ENCODE assay signal across 10 cellular contexts in genomic region chr10:127117125-127117524, GRCh38.
DNase-seq lines count a peak whose midpoint lies in the region; ATAC-seq and TF ChIP-seq lines count a peak whose summit lies in the region.
"Had no signal": no experiment of that assay in that cellular context is flagged by ENCODE, and none has a peak within 500 bp of the region (broad histone marks: within the 10 kb centered on the region; RNA-seq: fewer than 3 reads in every experiment).

No MANE protein-coding gene starts in this region.

- H3K27ac Mint-ChIP-seq in activated CD8-positive, alpha-beta T cell treated with anti-CD3 and anti-CD28 coated beads for 36 hours = no peak overlapping the region

- TF ChIP-seq CTCF in activated CD8-positive, alpha-beta T cell treated with anti-CD3 and anti-CD28 coated beads for 36 hours (IDR thresholded peaks at IDR 0.05) = no peak
- no peak for TF ChIP-seq CTCF in thyroid gland (IDR thresholded peaks at IDR 0.05)

- no peaks in the 10 kb centered on the region for H3K36me3 Mint-ChIP-seq in activated CD8-positive, alpha-beta T cell treated with anti-CD3 and anti-CD28 coated beads for 36 hours (ENCODE audit: low read depth)

- WGBS in thyroid gland, 2 donors = 42 to 55% methylated on average over 4 of the region's 4 CpGs

- no peak for ATAC-seq in activated CD8-positive, alpha-beta T cell treated with anti-CD3 and anti-CD28 coated beads for 36 hours
- ATAC-seq in GM21423 (IDR thresholded peaks at IDR 0.05; ENCODE audit: unreplicated experiment) = no peak
- ATAC-seq in HG03432 (IDR thresholded peaks at IDR 0.05; ENCODE audit: unreplicated experiment) = no peak

- intact Hi-C loops in activated CD8-positive, alpha-beta T cell treated with anti-CD3 and anti-CD28 coated beads for 36 hours (cut with micrococcal nuclease) = no loop called here
- intact Hi-C loops in thyroid gland (cut with DNase I) = no loop called here

- CTCF ChIA-PET in activated CD8-positive, alpha-beta T cell treated with anti-CD3 and anti-CD28 coated beads for 36 hours (lab: Charles Lee) = no interaction called here

- H3K4me3 Mint-ChIP-seq in activated CD8-positive, alpha-beta T cell treated with anti-CD3 and anti-CD28 coated beads for 36 hours = no peak overlapping the region

- H3K4me1 Mint-ChIP-seq in activated CD8-positive, alpha-beta T cell treated with anti-CD3 and anti-CD28 coated beads for 36 hours (ENCODE audit: low read depth) = no peaks in the 10 kb centered on the region

- no peak overlapping the region for H3K4me3 ChIP-seq in thyroid gland (replicated peaks in 1 of 3)
- H3K4me3 ChIP-seq: PC-9 had no signal

- TF ChIP-seq POLR2A in thyroid gland (IDR thresholded peaks at IDR 0.05) = no peak

- peak; percentile 11 for DNase-seq in activated naive CD4-positive, alpha-beta T cell treated with Interleukin-2 at 50 U/mL for 16 hours
- no peak for DNase-seq in activated naive CD4-positive, alpha-beta T cell (lab: John Stamatoyannopoulos, UW)
- peak; percentile 58 for DNase-seq in activated CD8-positive, alpha-beta T cell treated with anti-CD3 and anti-CD28 coated beads for 36 hours
- DNase-seq in iPS-NIHi11 (ENCODE audit: low spot score) (peak; percentile 85), thyroid gland (peak; percentile 41 to 71), NCI-H2081 treated with DMSO at 0.1 percent for 48 hours (lab: John Stamatoyannopoulos, UW) (no peak)

- H3K27me3 ChIP-seq in thyroid gland = no peaks in the 10 kb centered on the region

- peaks cover 2% of the 10 kb centered on the region for H3K9me3 Mint-ChIP-seq in activated CD8-positive, alpha-beta T cell treated with anti-CD3 and anti-CD28 coated beads for 36 hours

- no peaks in the 10 kb centered on the region for H3K4me1 ChIP-seq in thyroid gland

- no peaks in the 10 kb centered on the region for H3K36me3 ChIP-seq in thyroid gland

- POLR2A ChIA-PET in activated CD8-positive, alpha-beta T cell treated with anti-CD3 and anti-CD28 coated beads for 36 hours (lab: Charles Lee) = no interaction called here

- H3K27ac ChIP-seq in thyroid gland = no peak overlapping the region
- H3K27ac ChIP-seq: epithelial cell of prostate, PC-9 had no signal

- no peaks in the 10 kb centered on the region for H3K9me3 ChIP-seq in thyroid gland

- H3K27me3 Mint-ChIP-seq in activated CD8-positive, alpha-beta T cell treated with anti-CD3 and anti-CD28 coated beads for 36 hours = no peaks in the 10 kb centered on the region

Comparison
In these comparisons a context has a peak if more than half of its experiments do, and no peak if none do; other contexts are left out.
1. DNase-seq: peak in activated naive CD4-positive, alpha-beta T cell treated with Interleukin-2 at 50 U/mL for 16 hours (single experiment), activated CD8-positive, alpha-beta T cell treated with anti-CD3 and anti-CD28 coated beads for 36 hours (single experiment), iPS-NIHi11 (single experiment) and thyroid gland (2 of 2); none in activated naive CD4-positive, alpha-beta T cell (0 of 4) and NCI-H2081 treated with DMSO at 0.1 percent for 48 hours (single experiment).